16 cellular contexts compared by ENCODE assay signal in the genomic region with DNA sequence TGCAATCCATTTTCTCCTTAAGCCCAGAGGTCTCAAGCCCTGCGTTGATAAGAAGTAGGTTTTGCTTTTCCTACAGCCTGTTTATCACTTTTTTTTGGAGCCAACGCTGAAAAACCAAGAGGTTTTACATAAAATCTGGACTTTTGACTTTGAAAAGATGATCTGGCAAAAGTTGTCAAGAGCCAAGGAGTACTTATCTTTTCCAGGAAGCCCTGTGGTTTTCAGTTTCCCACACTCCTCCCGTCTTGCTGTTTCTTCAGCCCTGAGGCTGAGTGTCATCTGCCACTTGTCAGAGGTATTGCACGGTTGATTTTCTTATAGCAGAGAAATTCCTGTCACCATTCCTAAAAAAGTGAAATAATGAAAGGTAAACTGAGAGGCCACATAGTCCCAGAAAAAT.
A peak's percentile ranks its signal among the peaks of the same experiment; 100 is the strongest.
DNase-seq lines count a peak whose midpoint lies in the region; ATAC-seq and TF ChIP-seq lines count a peak whose summit lies in the region.
"Had no signal": no experiment of that assay in that cellular context is flagged by ENCODE, and none has a peak within 500 bp of the region (broad histone marks: within the 10 kb centered on the region; RNA-seq: fewer than 3 reads in every experiment).

No MANE protein-coding gene starts in this region.

- H2BK15ac ChIP-seq in neuronal stem cell (ENCODE audit: low read length), result no peak overlapping the region

- H3K4me2 ChIP-seq in smooth muscle cell (peak overlapping the region; percentile 63), neuronal stem cell (ENCODE audit: insufficient read depth, low read length, poor library complexity, severe bottlenecking) (no peak overlapping the region)

- H3K9me3 Mint-ChIP-seq in activated naive CD8-positive, alpha-beta T cell treated with anti-CD3 and anti-CD28 coated beads, Interleukin-2, amount 10 ng/mL, durations not matched to agents 7 days and 5 days, result peaks cover 3% of the 10 kb centered on the region
- H3K9me3 Mint-ChIP-seq in activated naive CD8-positive, alpha-beta T cell treated with anti-CD3 and anti-CD28 coated beads, Interleukin-2, amount 50 U/mL, for 24 hours, result peaks cover 9% of the 10 kb centered on the region
- H3K9me3 Mint-ChIP-seq in endothelial cell (ENCODE audit: unreplicated experiment), result no peaks in the 10 kb centered on the region

- no peak overlapping the region for H3K23ac ChIP-seq in neuronal stem cell (ENCODE audit: low read depth, low read length, poor library complexity)

- no peak for DNase-seq in activated naive CD8-positive, alpha-beta T cell treated with anti-CD3 and anti-CD28 coated beads, Interleukin-2, amount 10 ng/mL, durations not matched to agents 7 days and 5 days
- DNase-seq in activated naive CD8-positive, alpha-beta T cell treated with anti-CD3 and anti-CD28 coated beads, Interleukin-2, amount 50 U/mL, for 24 hours, result no peak
- peak; percentile 96 for DNase-seq in OCI-M1 (lab: John Stamatoyannopoulos, UW)
- DNase-seq in endothelial cell (ENCODE audit: low spot score), result no peak
- DNase-seq in smooth muscle cell (lab: John Stamatoyannopoulos, UW; ENCODE audit: unreplicated experiment), result no peak
- DNase-seq in neuronal stem cell (ENCODE audit: low spot score), result no peak
- no peak for DNase-seq in cerebellar nuclear complex (lab: John Stamatoyannopoulos, UW)
- no peak for DNase-seq in NCI-H2171 (lab: John Stamatoyannopoulos, UW)
- DNase-seq: C1 segment of cervical spinal cord, endodermal cell, hippocampal formation, NCI-H1436 treated with DMSO at 0.1 percent for 48 hours, NCI-H774 had no signal

- H3K4me1 ChIP-seq in smooth muscle cell (ENCODE audit: low read depth), result no peaks in the 10 kb centered on the region
- no peaks in the 10 kb centered on the region for H3K4me1 ChIP-seq in neuronal stem cell (ENCODE audit: control insufficient read depth in 2 of 2, insufficient read depth in 1 of 2, low read depth in 1 of 2, low read length in 2 of 2)
- H3K4me1 ChIP-seq: SJSA1 had no signal

- H2BK5ac ChIP-seq in neuronal stem cell (ENCODE audit: low read length), result no peak overlapping the region

- H3K9ac ChIP-seq in smooth muscle cell (ENCODE audit: low read depth), result peak overlapping the region; percentile 9
- H3K9ac ChIP-seq in neuronal stem cell (ENCODE audit: low read depth, low read length, poor library complexity), result no peak overlapping the region
- H3K9ac ChIP-seq: parathyroid adenoma had no signal

- H3K4me3 Mint-ChIP-seq in activated naive CD8-positive, alpha-beta T cell treated with anti-CD3 and anti-CD28 coated beads, Interleukin-2, amount 10 ng/mL, durations not matched to agents 7 days and 5 days, result peak overlapping the region; percentile 55
- H3K4me3 Mint-ChIP-seq in activated naive CD8-positive, alpha-beta T cell treated with anti-CD3 and anti-CD28 coated beads, Interleukin-2, amount 50 U/mL, for 24 hours, result no peak overlapping the region
- no peak overlapping the region for H3K4me3 Mint-ChIP-seq in endothelial cell (ENCODE audit: unreplicated experiment)
- H3K4me3 Mint-ChIP-seq: endodermal cell had no signal

- H3K14ac ChIP-seq in neuronal stem cell (ENCODE audit: low read length), result no peak overlapping the region

- no peak overlapping the region for H3K4ac ChIP-seq in neuronal stem cell (ENCODE audit: low read length)

- H3K79me2 ChIP-seq in smooth muscle cell (ENCODE audit: low read depth), result no peaks in the 10 kb centered on the region
- H3K79me2 ChIP-seq: parathyroid adenoma had no signal

- H4K91ac ChIP-seq in neuronal stem cell (ENCODE audit: low read depth, low read length, poor library complexity), result no peak overlapping the region

- H3K36me3 ChIP-seq in smooth muscle cell (ENCODE audit: low read depth) (no peaks in the 10 kb centered on the region), neuronal stem cell (replicated peaks in 1 of 2; ENCODE audit: control insufficient read depth in 2 of 2, insufficient read depth in 2 of 2, low read length in 2 of 2) (peaks cover 0 to 5% of the 10 kb centered on the region in 2 donors)
- H3K36me3 ChIP-seq: SJSA1 had no signal

- H3K27ac Mint-ChIP-seq in activated naive CD8-positive, alpha-beta T cell treated with anti-CD3 and anti-CD28 coated beads, Interleukin-2, amount 10 ng/mL, durations not matched to agents 7 days and 5 days, result no peak overlapping the region
- no peak overlapping the region for H3K27ac Mint-ChIP-seq in activated naive CD8-positive, alpha-beta T cell treated with anti-CD3 and anti-CD28 coated beads, Interleukin-2, amount 50 U/mL, for 24 hours
- peak overlapping the region; percentile 21 for H3K27ac Mint-ChIP-seq in endothelial cell (ENCODE audit: unreplicated experiment)
- H3K27ac Mint-ChIP-seq: endodermal cell had no signal

- no peaks in the 10 kb centered on the region for H3K79me1 ChIP-seq in neuronal stem cell (ENCODE audit: low read depth, low read length)

- no peak overlapping the region for H3K18ac ChIP-seq in neuronal stem cell (ENCODE audit: low read length)

- ATAC-seq in activated naive CD8-positive, alpha-beta T cell treated with anti-CD3 and anti-CD28 coated beads, Interleukin-2, amount 10 ng/mL, durations not matched to agents 7 days and 5 days (ENCODE audit: low read depth), result peak; percentile 36
- no peak for ATAC-seq in activated naive CD8-positive, alpha-beta T cell treated with anti-CD3 and anti-CD28 coated beads, Interleukin-2, amount 50 U/mL, for 24 hours

- POLR2A ChIA-PET in activated naive CD8-positive, alpha-beta T cell treated with anti-CD3 and anti-CD28 coated beads, Interleukin-2, amount 10 ng/mL, durations not matched to agents 7 days and 5 days (lab: Charles Lee), result no interaction called here

- no peak overlapping the region for H2BK12ac ChIP-seq in neuronal stem cell (ENCODE audit: low read length)

- H3K9me3 ChIP-seq in smooth muscle cell (replicated peaks; ENCODE audit: low read depth) (no peaks in the 10 kb centered on the region), neuronal stem cell (replicated peaks in 1 of 2; ENCODE audit: control insufficient read depth in 2 of 2, insufficient read depth in 1 of 2, low read depth in 1 of 2, low read length in 2 of 2) (no peaks in the 10 kb centered on the region)
- H3K9me3 ChIP-seq: SJSA1 had no signal

- H3K27me3 ChIP-seq in smooth muscle cell (ENCODE audit: low read depth) (no peaks in the 10 kb centered on the region), neuronal stem cell (ENCODE audit: control insufficient read depth in 3 of 3, insufficient read depth in 3 of 3, low read depth in 1 of 3, low read length in 3 of 3) (no peaks in the 10 kb centered on the region)
- H3K27me3 ChIP-seq: SJSA1 had no signal

- H3K27ac ChIP-seq in smooth muscle cell (ENCODE audit: low read depth) (peak overlapping the region; percentile 64), neuronal stem cell (replicated peaks; ENCODE audit: low read length) (no peak overlapping the region)
- H3K27ac ChIP-seq: parathyroid adenoma, SJSA1 had no signal

- H3K4me3 ChIP-seq in smooth muscle cell (no peak overlapping the region), neuronal stem cell (ENCODE audit: low read length in 2 of 2) (no peak overlapping the region)
- H3K4me3 ChIP-seq: lung, SJSA1 had no signal

- H3K36me3 Mint-ChIP-seq in activated naive CD8-positive, alpha-beta T cell treated with anti-CD3 and anti-CD28 coated beads, Interleukin-2, amount 10 ng/mL, durations not matched to agents 7 days and 5 days, result peaks cover 38% of the 10 kb centered on the region
- H3K36me3 Mint-ChIP-seq in activated naive CD8-positive, alpha-beta T cell treated with anti-CD3 and anti-CD28 coated beads, Interleukin-2, amount 50 U/mL, for 24 hours (ENCODE audit: low read depth), result peaks cover 43% of the 10 kb centered on the region
- H3K36me3 Mint-ChIP-seq in endothelial cell (ENCODE audit: low read depth, unreplicated experiment), result peaks cover 10% of the 10 kb centered on the region

- no peak overlapping the region for H2BK120ac ChIP-seq in neuronal stem cell (ENCODE audit: low read depth, low read length)

- no peak overlapping the region for H4K8ac ChIP-seq in neuronal stem cell (ENCODE audit: low read depth, low read length)

- H3K4me1 Mint-ChIP-seq in activated naive CD8-positive, alpha-beta T cell treated with anti-CD3 and anti-CD28 coated beads, Interleukin-2, amount 10 ng/mL, durations not matched to agents 7 days and 5 days, result peaks cover 9% of the 10 kb centered on the region
- peaks cover 22% of the 10 kb centered on the region for H3K4me1 Mint-ChIP-seq in activated naive CD8-positive, alpha-beta T cell treated with anti-CD3 and anti-CD28 coated beads, Interleukin-2, amount 50 U/mL, for 24 hours
- peaks cover 10% of the 10 kb centered on the region for H3K4me1 Mint-ChIP-seq in endothelial cell (ENCODE audit: unreplicated experiment)

- H2AFZ ChIP-seq in smooth muscle cell (ENCODE audit: low read depth), result no peak overlapping the region
- no peak overlapping the region for H2AFZ ChIP-seq in neuronal stem cell (ENCODE audit: low read length)
- H2AFZ ChIP-seq: parathyroid adenoma had no signal

- H2AK5ac ChIP-seq in neuronal stem cell (ENCODE audit: low read depth, low read length), result no peak overlapping the region

- H4K20me1 ChIP-seq in smooth muscle cell (ENCODE audit: low read depth), result no peaks in the 10 kb centered on the region

- TF ChIP-seq CTCF in endothelial cell (IDR thresholded peaks at IDR 0.05; ENCODE audit: unreplicated experiment) (no peak), smooth muscle cell (IDR thresholded peaks at IDR 0.05; ENCODE audit: borderline replicate concordance, insufficient read depth, poor library complexity, severe bottlenecking) (no peak)

- 4% methylated on average over 4 of the region's 4 CpGs for WGBS in smooth muscle cell (ENCODE audit: low lambda C conversion rate)
- no CpG with 5 or more reads among the region's 4 CpGs for WGBS in neuronal stem cell (ENCODE audit: extremely low coverage in 2 of 2, insufficient read length in 2 of 2, insufficient replicate concordance in 1 of 2), 2 donors

- no peaks in the 10 kb centered on the region for H3K27me3 Mint-ChIP-seq in activated naive CD8-positive, alpha-beta T cell treated with anti-CD3 and anti-CD28 coated beads, Interleukin-2, amount 10 ng/mL, durations not matched to agents 7 days and 5 days
- no peaks in the 10 kb centered on the region for H3K27me3 Mint-ChIP-seq in activated naive CD8-positive, alpha-beta T cell treated with anti-CD3 and anti-CD28 coated beads, Interleukin-2, amount 50 U/mL, for 24 hours
- no peaks in the 10 kb centered on the region for H3K27me3 Mint-ChIP-seq in endothelial cell (ENCODE audit: unreplicated experiment)

- peaks cover 2% of the 10 kb centered on the region for H3F3A ChIP-seq in smooth muscle cell (ENCODE audit: low read depth)
